ENCODE assay signal across 27 cellular contexts in genomic region chrX:50617183-50617582, GRCh38.
"Had no signal": no experiment of that assay in that cellular context is flagged by ENCODE, and none has a peak within 500 bp of the region (broad histone marks: within the 10 kb centered on the region; RNA-seq: fewer than 3 reads in every experiment).

No MANE protein-coding gene starts in this region.

- FAIRE-seq: pancreas, small intestine, urothelium cell line had no signal

- H3K4me3 Mint-ChIP-seq: naive thymus-derived CD8-positive, alpha-beta T cell; natural killer cell treated with Interleukin-12 subunit alpha and Interleukin-12 subunit beta and Interleukin-15 and Interleukin-18, amount 100 ng/mL, for 72 hours; nephron progenitor cell; neural crest cell; stimulated activated memory B cell treated with anti-CD40 and anti-IgM and Interleukin-4, amounts not matched to agents 10 μg/mL and 1 μg/mL and 100 μg/mL, for 72 hours; stimulated activated naive CD8-positive, alpha-beta T cell treated with anti-CD3 and anti-CD28 coated beads, Interleukin-15, amount 100 ng/mL, for 72 hours had no signal

- H3K4me3 ChIP-seq: pancreas, prostate gland, right lobe of liver, sigmoid colon, suprapubic skin, testis, tibial nerve, upper lobe of left lung, vagina had no signal

- DNase-seq: naive thymus-derived CD8-positive, alpha-beta T cell; nephron progenitor cell; nucleus accumbens; pancreas; right cardiac atrium; right lobe of liver; sigmoid colon; small intestine; stimulated activated CD4-positive, alpha-beta T cell treated with anti-CD3 and anti-CD28 coated beads, Interleukin-15, amount 100 ng/mL, for 24 hours; stimulated activated CD4-positive, alpha-beta T cell treated with anti-CD3 and anti-CD28 coated beads, Interleukin-2, amount 100 ng/mL, for 24 hours; stimulated activated CD4-positive, alpha-beta T cell treated with anti-CD3 and anti-CD28 coated beads, Interleukin-2, amount 100 ng/mL, for 48 hours; stimulated activated CD4-positive, alpha-beta T cell treated with anti-CD3 and anti-CD28 coated beads, Interleukin-4, amount 100 ng/mL, for 24 hours; stimulated activated naive CD4-positive, alpha-beta T cell; stimulated activated naive CD8-positive, alpha-beta T cell treated with anti-CD3 and anti-CD28 coated beads, Interleukin-15, amount 100 ng/mL, for 72 hours; stimulated activated naive CD8-positive, alpha-beta T cell treated with anti-CD3 and anti-CD28 coated beads, Interleukin-15, Interleukin-2, amounts not matched to agents 100 U/mL and 50 U/mL, for 24 hours; substantia nigra; testis; upper lobe of left lung had no signal

- H3K4me1 ChIP-seq: prostate gland, right lobe of liver, sigmoid colon, suprapubic skin, testis, tibial nerve, vagina had no signal

- H3K27ac Mint-ChIP-seq: natural killer cell treated with Interleukin-12 subunit alpha and Interleukin-12 subunit beta and Interleukin-15 and Interleukin-18, amount 100 ng/mL, for 72 hours; nephron progenitor cell; stimulated activated memory B cell treated with anti-CD40 and anti-IgM and Interleukin-4, amounts not matched to agents 10 μg/mL and 1 μg/mL and 100 μg/mL, for 72 hours; stimulated activated naive CD8-positive, alpha-beta T cell treated with anti-CD3 and anti-CD28 coated beads, Interleukin-15, amount 100 ng/mL, for 72 hours had no signal

- H3K27me3 ChIP-seq: neutrophil, sigmoid colon, suprapubic skin, testis, upper lobe of left lung, vagina had no signal

- H3K27ac ChIP-seq: neutrophil, pancreas, prostate gland, right lobe of liver, sigmoid colon, suprapubic skin, testis, tibial nerve, upper lobe of left lung, vagina had no signal

- ATAC-seq: naive thymus-derived CD8-positive, alpha-beta T cell; natural killer cell treated with Interleukin-12 subunit alpha and Interleukin-12 subunit beta and Interleukin-15 and Interleukin-18, amount 100 ng/mL, for 72 hours; right cardiac atrium; right lobe of liver; stimulated activated memory B cell treated with anti-CD40 and anti-IgM and Interleukin-4, amounts not matched to agents 10 μg/mL and 1 μg/mL and 100 μg/mL, for 72 hours; stimulated activated naive CD8-positive, alpha-beta T cell treated with anti-CD3 and anti-CD28 coated beads, Interleukin-15, amount 100 ng/mL, for 72 hours; stimulated activated naive CD8-positive, alpha-beta T cell treated with anti-CD3 and anti-CD28 coated beads, Interleukin-15, Interleukin-2, amounts not matched to agents 100 U/mL and 50 U/mL, for 24 hours had no signal

- H3K4me1 Mint-ChIP-seq: naive thymus-derived CD8-positive, alpha-beta T cell; nephron progenitor cell; neural crest cell; stimulated activated memory B cell treated with anti-CD40 and anti-IgM and Interleukin-4, amounts not matched to agents 10 μg/mL and 1 μg/mL and 100 μg/mL, for 72 hours; stimulated activated naive CD8-positive, alpha-beta T cell treated with anti-CD3 and anti-CD28 coated beads, Interleukin-15, amount 100 ng/mL, for 72 hours had no signal

- H3K36me3 Mint-ChIP-seq: naive thymus-derived CD8-positive, alpha-beta T cell; natural killer cell treated with Interleukin-12 subunit alpha and Interleukin-12 subunit beta and Interleukin-15 and Interleukin-18, amount 100 ng/mL, for 72 hours; stimulated activated memory B cell treated with anti-CD40 and anti-IgM and Interleukin-4, amounts not matched to agents 10 μg/mL and 1 μg/mL and 100 μg/mL, for 72 hours had no signal

- H3K36me3 ChIP-seq: neutrophil, pancreas, prostate gland, right lobe of liver, sigmoid colon, suprapubic skin, tibial nerve, upper lobe of left lung, vagina had no signal

- H3K9me3 Mint-ChIP-seq: naive thymus-derived CD8-positive, alpha-beta T cell; natural killer cell treated with Interleukin-12 subunit alpha and Interleukin-12 subunit beta and Interleukin-15 and Interleukin-18, amount 100 ng/mL, for 72 hours; neural crest cell; stimulated activated memory B cell treated with anti-CD40 and anti-IgM and Interleukin-4, amounts not matched to agents 10 μg/mL and 1 μg/mL and 100 μg/mL, for 72 hours; stimulated activated naive CD8-positive, alpha-beta T cell treated with anti-CD3 and anti-CD28 coated beads, Interleukin-15, amount 100 ng/mL, for 72 hours had no signal

- H3K9me3 ChIP-seq: neutrophil, pancreas, prostate gland, right lobe of liver, sigmoid colon, suprapubic skin, testis, tibial nerve, upper lobe of left lung, vagina had no signal
